In the genomic region with DNA sequence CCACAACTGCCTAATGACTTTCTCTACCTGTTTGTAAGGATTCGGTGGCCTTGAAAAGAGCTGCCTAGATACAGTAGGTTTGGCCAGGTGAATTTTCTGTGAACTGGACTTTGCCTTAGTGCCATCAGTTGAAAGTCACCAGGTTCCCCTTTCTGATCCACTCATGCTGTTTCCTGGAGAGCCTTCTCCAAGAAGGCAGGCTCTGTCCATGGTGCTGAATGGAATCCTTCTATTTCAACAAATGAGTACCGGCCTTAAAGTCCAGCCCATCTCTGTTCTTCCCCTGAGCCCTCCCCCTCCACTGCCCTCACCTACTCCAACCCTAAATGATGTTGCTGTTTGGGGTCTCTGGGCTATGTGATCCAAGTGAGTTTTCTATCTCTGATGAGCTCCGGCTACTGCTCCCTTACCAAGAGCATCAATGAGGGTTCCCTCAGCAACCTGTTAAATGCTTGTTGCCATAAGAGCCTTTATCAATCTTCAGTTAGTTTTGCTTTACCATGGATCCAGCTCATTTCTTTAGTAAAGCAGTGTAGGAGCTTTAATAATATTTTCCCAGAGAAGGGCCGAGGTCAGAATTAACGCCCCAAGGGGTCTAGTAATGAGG, we compare ENCODE assay signal across 9 cellular contexts.
A peak's percentile ranks its signal among the peaks of the same experiment; 100 is the strongest.
DNase-seq lines count a peak whose midpoint lies in the region; ATAC-seq and TF ChIP-seq lines count a peak whose summit lies in the region.
"Had no signal": no experiment of that assay in that cellular context is flagged by ENCODE, and none has a peak within 500 bp of the region (broad histone marks: within the 10 kb centered on the region; RNA-seq: fewer than 3 reads in every experiment).

No MANE protein-coding gene starts in this region.

- intact Hi-C loops in MCF 10A (cut with micrococcal nuclease): no loop called here
- intact Hi-C loops in breast epithelium (cut with DNase I; ENCODE audit: low total_unique reads): no loop called here
- intact Hi-C loops in testis (cut with DNase I; ENCODE audit: low total_unique reads): no loop called here
- intact Hi-C loops in activated T-helper 1 cell treated with anti-CD3 and anti-CD28 coated beads, Interleukin-12 subunit alpha, Interleukin-12 subunit beta, Interleukin-2, Interleukin-4 antibody, amounts not matched to agents 30 ng/mL and 10 ng/mL and 1 ng/mL, durations not matched to agents 14 hours and 24 hours and 36 hours (cut with micrococcal nuclease): loop anchor here (2.0 kb wide), 1 partner anchor 24 kb away; no protein-coding TSS in a partner anchor

- H3K27me3 Mint-ChIP-seq in MCF 10A (ENCODE audit: insufficient read depth, unreplicated experiment): peaks cover 43% of the 10 kb centered on the region
- peaks cover 5% of the 10 kb centered on the region for H3K27me3 Mint-ChIP-seq in activated T-helper 1 cell treated with anti-CD3 and anti-CD28 coated beads, Interleukin-12 subunit alpha, Interleukin-12 subunit beta, Interleukin-2, Interleukin-4 antibody, amounts not matched to agents 30 ng/mL and 10 ng/mL and 1 ng/mL, durations not matched to agents 14 hours and 24 hours and 36 hours (ENCODE audit: insufficient read depth)

- H3K36me3 ChIP-seq in breast epithelium (no peaks in the 10 kb centered on the region), testis (ENCODE audit: low read depth, missing control alignments) (no peaks in the 10 kb centered on the region)

- H3K4me3 ChIP-seq in breast epithelium (no peak overlapping the region), testis (no peak overlapping the region)

- DNase-seq in MCF 10A (ENCODE audit: unreplicated experiment) (peak; percentile 72), breast epithelium (ENCODE audit: low spot score in 2 of 2) (no peak), RKO (ENCODE audit: low spot score) (peak; percentile 57), fibroblast of peridontal ligament (ENCODE audit: extremely low read depth) (peak; percentile 64), testis (peak; percentile 44), NCI-H510A (lab: John Stamatoyannopoulos, UW) (no peak)
- no peak for DNase-seq in activated T-helper 1 cell treated with anti-CD3 and anti-CD28 coated beads, Interleukin-12 subunit alpha, Interleukin-12 subunit beta, Interleukin-2, Interleukin-4 antibody, amounts not matched to agents 30 ng/mL and 10 ng/mL and 1 ng/mL, durations not matched to agents 14 hours and 24 hours and 36 hours (ENCODE audit: low spot score)
- DNase-seq: CD4-positive, alpha-beta memory T cell had no signal

- TF ChIP-seq POLR2A in breast epithelium (IDR thresholded peaks at IDR 0.05) (no peak), testis (IDR thresholded peaks at IDR 0.05) (no peak)

- no peak overlapping the region for H3K27ac Mint-ChIP-seq in MCF 10A (ENCODE audit: low read depth, unreplicated experiment)
- H3K27ac Mint-ChIP-seq in activated T-helper 1 cell treated with anti-CD3 and anti-CD28 coated beads, Interleukin-12 subunit alpha, Interleukin-12 subunit beta, Interleukin-2, Interleukin-4 antibody, amounts not matched to agents 30 ng/mL and 10 ng/mL and 1 ng/mL, durations not matched to agents 14 hours and 24 hours and 36 hours: no peak overlapping the region
- H3K27ac Mint-ChIP-seq: CD4-positive, alpha-beta memory T cell had no signal

- H3K27me3 ChIP-seq in breast epithelium (peaks cover 0 to 33% of the 10 kb centered on the region in 2 donors), testis (no peaks in the 10 kb centered on the region)

- H3K9me3 ChIP-seq in breast epithelium (no peaks in the 10 kb centered on the region), testis (no peaks in the 10 kb centered on the region)

- no peaks in the 10 kb centered on the region for H3K4me1 Mint-ChIP-seq in MCF 10A (ENCODE audit: insufficient read depth, unreplicated experiment)
- H3K4me1 Mint-ChIP-seq in activated T-helper 1 cell treated with anti-CD3 and anti-CD28 coated beads, Interleukin-12 subunit alpha, Interleukin-12 subunit beta, Interleukin-2, Interleukin-4 antibody, amounts not matched to agents 30 ng/mL and 10 ng/mL and 1 ng/mL, durations not matched to agents 14 hours and 24 hours and 36 hours (ENCODE audit: low read depth): peaks cover 13% of the 10 kb centered on the region
- H3K4me1 Mint-ChIP-seq: CD4-positive, alpha-beta memory T cell had no signal

- H3K4me1 ChIP-seq in breast epithelium (no peaks in the 10 kb centered on the region), testis (no peaks in the 10 kb centered on the region)

- H3K4me3 Mint-ChIP-seq in MCF 10A (ENCODE audit: unreplicated experiment): no peak overlapping the region
- no peak overlapping the region for H3K4me3 Mint-ChIP-seq in activated T-helper 1 cell treated with anti-CD3 and anti-CD28 coated beads, Interleukin-12 subunit alpha, Interleukin-12 subunit beta, Interleukin-2, Interleukin-4 antibody, amounts not matched to agents 30 ng/mL and 10 ng/mL and 1 ng/mL, durations not matched to agents 14 hours and 24 hours and 36 hours
- H3K4me3 Mint-ChIP-seq: CD4-positive, alpha-beta memory T cell had no signal

- no peak overlapping the region for H3K27ac ChIP-seq in breast epithelium
- no peak overlapping the region for H3K27ac ChIP-seq in testis

- ATAC-seq in GM18858 (IDR thresholded peaks at IDR 0.05; ENCODE audit: unreplicated experiment): no peak

- 67 to 88% methylated on average over 4 to 5 of the region's 5 CpGs for WGBS in testis, 2 donors

- H3K36me3 Mint-ChIP-seq in MCF 10A (ENCODE audit: insufficient read depth, unreplicated experiment): no peaks in the 10 kb centered on the region
- H3K36me3 Mint-ChIP-seq in activated T-helper 1 cell treated with anti-CD3 and anti-CD28 coated beads, Interleukin-12 subunit alpha, Interleukin-12 subunit beta, Interleukin-2, Interleukin-4 antibody, amounts not matched to agents 30 ng/mL and 10 ng/mL and 1 ng/mL, durations not matched to agents 14 hours and 24 hours and 36 hours (ENCODE audit: low read depth): no peaks in the 10 kb centered on the region
- H3K36me3 Mint-ChIP-seq: CD4-positive, alpha-beta memory T cell had no signal

- no peak for TF ChIP-seq CTCF in MCF 10A (IDR thresholded peaks at IDR 0.05; ENCODE audit: unreplicated experiment)
- no peak for TF ChIP-seq CTCF in breast epithelium (IDR thresholded peaks at IDR 0.05)
- TF ChIP-seq CTCF in testis (IDR thresholded peaks at IDR 0.05): no peak

- no peaks in the 10 kb centered on the region for H3K9me3 Mint-ChIP-seq in MCF 10A (ENCODE audit: unreplicated experiment)
- H3K9me3 Mint-ChIP-seq in activated T-helper 1 cell treated with anti-CD3 and anti-CD28 coated beads, Interleukin-12 subunit alpha, Interleukin-12 subunit beta, Interleukin-2, Interleukin-4 antibody, amounts not matched to agents 30 ng/mL and 10 ng/mL and 1 ng/mL, durations not matched to agents 14 hours and 24 hours and 36 hours: no peaks in the 10 kb centered on the region

- BruUV-seq in MCF 10A (replicated peaks; lab: Mats Ljungman, UMichigan): no TSS peak

- POLR2A ChIA-PET in MCF 10A (lab: Yijun Ruan, JAX): interaction anchor here (0.6 kb wide), 1 partner anchor 9 kb away, joined by 4 read pairs; no protein-coding TSS in a partner anchor

- CTCF ChIA-PET in MCF 10A (lab: Yijun Ruan, JAX): no interaction called here

Comparison
In these comparisons a context has a peak if more than half of its experiments do, and no peak if none do; other contexts are left out.
1. DNase-seq: peak in MCF 10A (single experiment), RKO (single experiment), fibroblast of peridontal ligament (single experiment) and testis (single experiment); none in breast epithelium (0 of 2), NCI-H510A (single experiment) and activated T-helper 1 cell treated with anti-CD3 and anti-CD28 coated beads, Interleukin-12 subunit alpha, Interleukin-12 subunit beta, Interleukin-2, Interleukin-4 antibody, amounts not matched to agents 30 ng/mL and 10 ng/mL and 1 ng/mL, durations not matched to agents 14 hours and 24 hours and 36 hours (single experiment).